Comparison of ENCODE assay signal across 12 cellular contexts in the genomic region with DNA sequence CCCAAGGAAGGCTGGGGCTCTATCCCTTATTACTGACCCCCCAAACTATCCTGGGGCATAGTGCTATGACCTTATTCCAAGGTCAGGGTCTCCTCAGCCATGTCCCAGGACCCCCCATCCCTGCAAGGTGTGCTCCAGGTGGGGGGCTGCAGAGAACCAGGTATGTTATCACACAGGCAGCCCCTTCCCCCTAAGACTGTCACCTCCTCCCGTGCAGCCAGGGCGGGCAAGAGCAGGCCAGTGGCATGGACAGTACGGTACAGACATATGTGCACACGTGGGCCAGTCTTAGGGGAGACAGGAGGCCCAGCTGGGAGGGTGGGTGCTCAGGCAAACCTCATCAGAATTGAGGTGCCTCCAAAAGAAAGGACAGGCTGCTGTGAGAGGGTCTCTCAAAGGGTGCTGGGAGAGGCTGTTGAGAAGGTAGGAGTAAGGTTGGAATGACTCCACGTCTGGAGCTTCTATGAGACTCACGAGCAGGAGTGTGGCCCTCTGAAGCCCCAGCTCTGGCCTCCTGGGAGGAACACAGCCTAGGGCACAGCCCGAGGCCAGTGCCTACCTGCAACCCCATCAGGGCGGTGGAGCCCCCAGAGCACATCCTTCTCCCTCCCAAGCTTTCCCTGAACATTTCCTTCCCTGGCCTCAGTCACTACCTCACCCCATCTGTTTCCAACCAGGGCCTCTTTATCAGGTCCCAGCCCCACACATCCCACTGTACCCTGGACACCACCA. TPM values are rescaled to one million over a fixed set of nuclear protein-coding genes. Genes with fewer than 3 reads are reported as not detected.
DNase-seq lines count a peak whose midpoint lies in the region; ATAC-seq and TF ChIP-seq lines count a peak whose summit lies in the region.
"Had no signal": no experiment of that assay in that cellular context is flagged by ENCODE, and none has a peak within 500 bp of the region (broad histone marks: within the 10 kb centered on the region; RNA-seq: fewer than 3 reads in every experiment).

No MANE protein-coding gene starts in this region.

- intact Hi-C loops in Calu3 (cut with micrococcal nuclease; ENCODE audit: unreplicated experiment), result loop anchor here (5.0 kb wide), 1 partner anchor 35 kb away; a partner anchor contains a TSS

- H3K36me3 Mint-ChIP-seq in Calu3 (ENCODE audit: insufficient read depth, unreplicated experiment), result peaks cover 33% of the 10 kb centered on the region
- peaks cover 23% of the 10 kb centered on the region for H3K36me3 Mint-ChIP-seq in brain
- peaks cover 23% of the 10 kb centered on the region for H3K36me3 Mint-ChIP-seq in nephron progenitor cell (ENCODE audit: low read depth)

- H3K27ac Mint-ChIP-seq in Calu3 (ENCODE audit: unreplicated experiment) (peak overlapping the region; percentile 82), brain (peak overlapping the region in 3 of 5 experiments; percentile 22 to 88 (median 67)), nephron progenitor cell (peak overlapping the region; percentile 90)

- CTCF ChIA-PET in Calu3 (lab: Charles Lee), result interaction anchor here (1.0 kb wide), 1 partner anchor 126 kb away, joined by 3 read pairs; no protein-coding TSS in a partner anchor

- H3K9me3 Mint-ChIP-seq in Calu3 (ENCODE audit: low read depth, unreplicated experiment) (no peaks in the 10 kb centered on the region), brain (no peaks in the 10 kb centered on the region), nephron progenitor cell (no peaks in the 10 kb centered on the region)

- ATAC-seq in GM21515 (IDR thresholded peaks at IDR 0.05; ENCODE audit: unreplicated experiment), result no peak
- ATAC-seq: left lung had no signal

- H3K4me3 Mint-ChIP-seq in Calu3 (ENCODE audit: low read depth, unreplicated experiment) (peak overlapping the region; percentile 15), brain (no peak overlapping the region), nephron progenitor cell (no peak overlapping the region)

- TF ChIP-seq CTCF in Calu3 (IDR thresholded peaks at IDR 0.05; ENCODE audit: unreplicated experiment), result no peak
- TF ChIP-seq CTCF in brain (conservative IDR thresholded peaks at IDR 0.05), result no peak
- TF ChIP-seq CTCF in nephron progenitor cell (IDR thresholded peaks at IDR 0.05), result no peak

- DNase-seq in Calu3 (no peak), nephron progenitor cell (no peak), activated T-cell treated with anti-CD3 and anti-CD28 coated beads for 4 hours (no peak)
- DNase-seq in stimulated activated CD4-positive, alpha-beta T cell treated with anti-CD3 and anti-CD28 coated beads, Interleukin-4, amount 100 ng/mL, for 4 hours, result no peak
- DNase-seq: activated CD4-positive, alpha-beta T cell treated with anti-CD3 and anti-CD28 coated beads, Interleukin-2, amount 50 U/mL, for 1 hour; erythroblast; NCI-H2107; right lobe of liver had no signal

- BruUV-seq in Calu3 (replicated peaks; lab: Mats Ljungman, UMichigan), result no TSS peak

- H3K4me1 Mint-ChIP-seq in Calu3 (ENCODE audit: low read depth, unreplicated experiment) (peaks cover 13% of the 10 kb centered on the region), brain (peaks cover 17% of the 10 kb centered on the region), nephron progenitor cell (peaks cover 41% of the 10 kb centered on the region)

- H3K27me3 Mint-ChIP-seq in Calu3 (ENCODE audit: unreplicated experiment), result no peaks in the 10 kb centered on the region
- peaks cover 5% of the 10 kb centered on the region for H3K27me3 Mint-ChIP-seq in brain
- H3K27me3 Mint-ChIP-seq in nephron progenitor cell (ENCODE audit: low read depth, poor library complexity), result no peaks in the 10 kb centered on the region

RNA-seq across cellular contexts. Expression of a gene that starts 1.7 kb away (rescaled TPM):
- 8.6 and 13.9 TPM in 2 replicates for total RNA-seq in Calu3 (2022)
- 1.5 TPM for polyA plus RNA-seq in brain (ENCODE audit: insufficient read depth, low read depth, low replicate concordance)

RNA-seq across cellular contexts. Expression of a gene that starts 12.6 kb away (rescaled TPM):
- total RNA-seq in Calu3 (2022), result 196 and 207 TPM in 2 replicates
- polyA plus RNA-seq in brain (ENCODE audit: insufficient read depth, low read depth, low replicate concordance), result 205 TPM

RNA-seq across cellular contexts. Expression of a gene that starts 24.7 kb away (rescaled TPM):
- total RNA-seq in Calu3 (2022), result not detected in 2 replicates
- polyA plus RNA-seq in brain (ENCODE audit: insufficient read depth, low read depth, low replicate concordance), result not detected
- total RNA-seq: left lung, right lobe of liver had no signal
- polyA plus RNA-seq: adipose tissue had no signal

RNA-seq across cellular contexts. Expression of a gene that starts 33.3 kb away (rescaled TPM):
- total RNA-seq in Calu3 (2022), result 0.34 and 0.94 TPM in 2 replicates
- not detected for polyA plus RNA-seq in brain (ENCODE audit: insufficient read depth, low read depth, low replicate concordance)
- total RNA-seq: right lobe of liver had no signal

RNA-seq across cellular contexts. Expression of a gene that starts 38.4 kb away (rescaled TPM):
- 21.6 and 27.0 TPM in 2 replicates for total RNA-seq in Calu3 (2022)
- polyA plus RNA-seq in brain (ENCODE audit: insufficient read depth, low read depth, low replicate concordance), result 3.8 TPM
